In the genomic region with DNA sequence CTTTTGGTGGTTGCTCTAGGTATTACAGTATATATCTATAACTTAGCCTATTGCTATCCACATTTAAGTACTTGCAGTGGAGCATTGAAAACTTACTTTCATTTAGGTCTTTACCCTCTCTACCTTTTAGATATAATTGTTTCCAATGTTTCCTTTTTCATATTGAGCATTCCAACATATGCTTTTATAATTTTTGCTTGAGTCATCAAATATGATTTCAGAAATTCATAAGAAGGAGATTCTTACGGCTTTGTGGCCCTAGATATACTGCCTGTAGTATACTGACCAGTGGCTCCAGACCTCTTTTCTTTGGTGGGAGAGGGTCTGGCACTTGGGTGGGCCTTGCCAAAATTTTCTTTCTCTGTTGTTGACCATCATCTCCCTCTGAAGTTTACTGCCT, we compare ENCODE assay signal across 22 cellular contexts. TPM values are rescaled to one million over a fixed set of nuclear protein-coding genes. Genes with fewer than 3 reads are reported as not detected.
DNase-seq lines count a peak whose midpoint lies in the region; ATAC-seq, FAIRE-seq and TF ChIP-seq lines count a peak whose summit lies in the region.
"Had no signal": no experiment of that assay in that cellular context is flagged by ENCODE, and none has a peak within 500 bp of the region (broad histone marks: within the 10 kb centered on the region; RNA-seq: fewer than 3 reads in every experiment).

No MANE protein-coding gene starts in this region.

- no peaks in the 10 kb centered on the region for H3K79me2 ChIP-seq in HepG2 (ENCODE audit: insufficient read depth, low read length)
- no peaks in the 10 kb centered on the region for H3K79me2 ChIP-seq in K562 (ENCODE audit: control insufficient read depth, insufficient read depth, low read length)

- no TSS peak for BruUV-seq in HepG2 (replicated peaks; lab: Mats Ljungman, UMichigan)
- no TSS peak for BruUV-seq in K562 (replicated peaks; lab: Mats Ljungman, UMichigan)

- H3K9me1 ChIP-seq in K562 (ENCODE audit: control insufficient read depth, insufficient read depth, low read length) = no peaks in the 10 kb centered on the region

- H3K9ac ChIP-seq in HepG2 (ENCODE audit: insufficient read depth, low read depth, low read length) (no peak overlapping the region), K562 (ENCODE audit: insufficient read depth in 1 of 2, low read depth in 2 of 2, low read length in 2 of 2) (no peak overlapping the region)
- H3K9ac ChIP-seq: BLaER1, GM23248 had no signal

- H3K4me1 ChIP-seq in HepG2 (ENCODE audit: insufficient read depth, low read length) (no peaks in the 10 kb centered on the region), right lobe of liver (no peaks in the 10 kb centered on the region), K562 (replicated peaks in 1 of 2; ENCODE audit: control insufficient read depth in 2 of 2, insufficient read depth in 2 of 2, low read length in 2 of 2) (no peaks in the 10 kb centered on the region)
- H3K4me1 ChIP-seq: BLaER1 had no signal

- H3K36me3 ChIP-seq in HepG2 (replicated peaks in 1 of 2; ENCODE audit: control insufficient read depth in 1 of 2, insufficient read depth in 2 of 2, low read length in 2 of 2) = no peaks in the 10 kb centered on the region
- H3K36me3 ChIP-seq in right lobe of liver = peaks cover 0 to 5% (median 3%) of the 10 kb centered on the region in 4 donors
- no peaks in the 10 kb centered on the region for H3K36me3 ChIP-seq in K562 (ENCODE audit: control insufficient read depth, insufficient read depth, low read length)

- H2AFZ ChIP-seq in HepG2 (ENCODE audit: low read length) (no peak overlapping the region), K562 (ENCODE audit: low read depth, low read length) (no peak overlapping the region)
- H2AFZ ChIP-seq: GM23248 had no signal

- TF ChIP-seq POLR2A in HepG2 (IDR thresholded peaks at IDR 0.05; ENCODE audit: insufficient read depth in 1 of 2, low read depth in 2 of 2, low read length in 2 of 2) = no peak
- TF ChIP-seq POLR2A in right lobe of liver (IDR thresholded peaks at IDR 0.05) = no peak
- TF ChIP-seq POLR2A in K562 (conservative IDR thresholded peaks at IDR 0.05) = no peak

- TF ChIP-seq EP300 in HepG2 (IDR thresholded peaks at IDR 0.05; ENCODE audit: low read depth in 2 of 2, low read length in 2 of 2) (no peak), HepG2 (CRISPR knock-in tag; IDR thresholded peaks at IDR 0.05; ENCODE audit: borderline replicate concordance) (no peak), K562 (IDR thresholded peaks at IDR 0.05; ENCODE audit: low read length) (no peak)

- intact Hi-C loops in HepG2 (cut with micrococcal nuclease; ENCODE audit: unreplicated experiment) (no loop called here), right lobe of liver (cut with DNase I) (no loop called here), K562 (cut with micrococcal nuclease) (no loop called here)

- DNase-seq in HepG2 (ENCODE audit: low spot score) = no peak
- no peak for DNase-seq in right lobe of liver
- no peak for DNase-seq in HFFc6
- DNase-seq in K562 (ENCODE audit: extremely low read depth in 1 of 4, low spot score in 3 of 4) = no peak
- DNase-seq in DMS79 treated with DMSO at 0.1 percent for 48 hours (lab: John Stamatoyannopoulos, UW) = no peak
- no peak for DNase-seq in dedifferentiated amniotic fluid mesenchymal stem cell (ENCODE audit: extremely low spot score)
- DNase-seq: CD4-positive, alpha-beta T cell; CD8-positive, alpha-beta memory T cell; DMS 273 treated with DMSO at 0.1 percent for 48 hours; EL; GDM1; GM23248; H7; HCEC 1CT had no signal

- no peak overlapping the region for H3K4me3 Mint-ChIP-seq in HFFc6
- H3K4me3 Mint-ChIP-seq: B cell; CD4-positive, alpha-beta T cell had no signal

- no peak overlapping the region for H3K4me2 ChIP-seq in HepG2 (ENCODE audit: low read depth, low read length)
- H3K4me2 ChIP-seq in K562 (ENCODE audit: insufficient read depth, low read length) = no peak overlapping the region
- H3K4me2 ChIP-seq: BLaER1 had no signal

- H3K27me3 ChIP-seq in HepG2 (ENCODE audit: control insufficient read depth in 1 of 2, insufficient read depth in 2 of 2, low read length in 2 of 2) (no peaks in the 10 kb centered on the region), right lobe of liver (no peaks in the 10 kb centered on the region), K562 (ENCODE audit: control insufficient read depth in 2 of 2, insufficient read depth in 2 of 2, low read length in 2 of 2) (no peaks in the 10 kb centered on the region)
- H3K27me3 ChIP-seq: BLaER1 had no signal

- no peak overlapping the region for H3K4me3 ChIP-seq in HepG2 (replicated peaks in 1 of 3; ENCODE audit: insufficient read depth in 1 of 3, low read depth in 2 of 3, low read length in 3 of 3)
- H3K4me3 ChIP-seq in right lobe of liver = no peak overlapping the region
- no peak overlapping the region for H3K4me3 ChIP-seq in K562
- H3K4me3 ChIP-seq: BLaER1, GM12878, GM23248 had no signal

- H3K27ac ChIP-seq in HepG2 (ENCODE audit: extremely low read length, insufficient read depth, low read length) = no peak overlapping the region
- no peak overlapping the region for H3K27ac ChIP-seq in right lobe of liver
- no peak overlapping the region for H3K27ac ChIP-seq in K562 (ENCODE audit: extremely low read depth, low read depth, low read length)
- H3K27ac ChIP-seq: BLaER1, C4-2B, GM23248 had no signal

- 81% methylated on average over 1 of the region's 1 CpG for WGBS in HepG2 (ENCODE audit: low lambda C conversion rate)
- WGBS in right lobe of liver (ENCODE audit: insufficient coverage, low coverage, low lambda C conversion rate, missing lambda C conversion rate) = 100% methylated on average over 1 of the region's 1 CpG
- WGBS in K562 (ENCODE audit: insufficient coverage, low coverage, missing lambda C conversion rate) = 0% methylated on average over 1 of the region's 1 CpG

- in situ Hi-C loops in HepG2 (cut with HindIII; ENCODE audit: extremely low pct_ligation_motif_present, low pct_unique_long_range_greater_than_20kb) (no loop called here), K562 (cut with MboI) (no loop called here)

- TF ChIP-seq RAD21 in HepG2 (CRISPR knock-in tag; IDR thresholded peaks at IDR 0.05) (no peak), K562 (CRISPR knock-in tag; conservative IDR thresholded peaks at IDR 0.05 in 1 of 2, IDR thresholded peaks at IDR 0.05 in 1 of 2) (no peak)

- no peak overlapping the region for H3K27ac Mint-ChIP-seq in HFFc6
- H3K27ac Mint-ChIP-seq: B cell; CD4-positive, alpha-beta T cell; CD8-positive, alpha-beta memory T cell had no signal

- H3K9me3 Mint-ChIP-seq in HFFc6 = peaks cover 70% of the 10 kb centered on the region

- CTCF ChIA-PET in HepG2 (lab: Yijun Ruan, JAX; ENCODE audit: low intra/inter-chr PET ratio, low total read pairs) = no interaction called here
- CTCF ChIA-PET in K562 (lab: Yijun Ruan, JAX; ENCODE audit: low intra/inter-chr PET ratio) = no interaction called here

- H3K4me1 Mint-ChIP-seq in HFFc6 (ENCODE audit: low read depth) = no peaks in the 10 kb centered on the region
- H3K4me1 Mint-ChIP-seq: B cell; CD8-positive, alpha-beta memory T cell had no signal

- H4K20me1 ChIP-seq in HepG2 (ENCODE audit: insufficient read depth, low read length) (no peaks in the 10 kb centered on the region), K562 (replicated peaks; ENCODE audit: control insufficient read depth, insufficient read depth, low read length) (no peaks in the 10 kb centered on the region)
- H4K20me1 ChIP-seq: BLaER1 had no signal

- peaks cover 92% of the 10 kb centered on the region for H3K9me3 ChIP-seq in HepG2 (ENCODE audit: low read length)
- peaks cover 3 to 36% (median 17%) of the 10 kb centered on the region in 4 donors for H3K9me3 ChIP-seq in right lobe of liver
- no peaks in the 10 kb centered on the region for H3K9me3 ChIP-seq in K562 (replicated peaks; ENCODE audit: control insufficient read depth, insufficient read depth, low read depth, low read length)

- POLR2A ChIA-PET in HepG2 (lab: Yijun Ruan, JAX) (no interaction called here), K562 (lab: Yijun Ruan, JAX) (no interaction called here)

- ATAC-seq in HepG2 = no peak
- ATAC-seq in right lobe of liver = no peak
- ATAC-seq in K562 = no peak
- no peak for ATAC-seq in HG03135 (IDR thresholded peaks at IDR 0.05; ENCODE audit: unreplicated experiment)
- ATAC-seq: GM12878 had no signal

- H3K27me3 Mint-ChIP-seq in HFFc6 (ENCODE audit: insufficient read depth) = no peaks in the 10 kb centered on the region; the same call in 1 of the 2 replicates
- H3K27me3 Mint-ChIP-seq: B cell; CD4-positive, alpha-beta T cell had no signal

- peaks cover 62% of the 10 kb centered on the region for H3K36me3 Mint-ChIP-seq in HFFc6 (ENCODE audit: low read depth)

- no peak for FAIRE-seq in HepG2 (lab: Jason Lieb, UNC)
- FAIRE-seq in K562 (lab: Jason Lieb, UNC) = no peak
- FAIRE-seq: D721Med, GM12878, GM19239, H1 had no signal

- TF ChIP-seq CTCF in HepG2 (CRISPR knock-in tag; IDR thresholded peaks at IDR 0.05) (no peak), right lobe of liver (IDR thresholded peaks at IDR 0.05) (no peak), HFFc6 (IDR thresholded peaks at IDR 0.05) (peak; percentile 2; the same call in 1 of the 2 replicates), K562 (IDR thresholded peaks at IDR 0.05 in 2 of 3, conservative IDR thresholded peaks at IDR 0.05 in 1 of 3; ENCODE audit: insufficient read depth in 2 of 3, low read depth in 1 of 3, low read length in 3 of 3) (no peak)

RNA-seq across cellular contexts. Expression of gene ZNF850, which starts 32.8 kb away (rescaled TPM):
- 6.6 and 11.4 TPM in 2 replicates for total RNA-seq in HepG2 (2016; rRNA removed; fragmentation: Illumina TruSeq; extraction: Trizol)
- total RNA-seq in HepG2 (2016; cell fraction: cytosol; rRNA removed; fragmentation: Illumina TruSeq; extraction: Trizol; ENCODE audit: low read depth) = 0.79 and 1.0 TPM in 2 replicates
- total RNA-seq in HepG2 (2016; cell fraction: insoluble cytoplasmic fraction; rRNA removed; fragmentation: Illumina TruSeq; extraction: Trizol) = 6.5 and 11.8 TPM in 2 replicates
- total RNA-seq in HepG2 (2016; cell fraction: membrane; rRNA removed; fragmentation: Illumina TruSeq; extraction: Trizol) = 2.2 and 3.3 TPM in 2 replicates
- total RNA-seq in HepG2 (2016; cell fraction: nucleus; rRNA removed; fragmentation: Illumina TruSeq; extraction: Trizol) = 4.2 and 4.8 TPM in 2 replicates
- 0.78 and 0.81 TPM in 2 replicates for polyA plus RNA-seq in HepG2 (2011; rRNA removed)
- 0.71 and 1.00 TPM in 2 replicates for polyA plus RNA-seq in HepG2 (2011; cell fraction: cytosol; rRNA removed)
- polyA plus RNA-seq in HepG2 (2011; cell fraction: nucleus; rRNA removed) = 0.55 and 1.7 TPM in 2 replicates
- 0.35 and 0.52 TPM in 2 replicates for polyA plus RNA-seq in HepG2 (2012)
- 0.07 and 0.38 TPM in 2 replicates for polyA plus RNA-seq in HepG2 (2016; cell fraction: cytosol; fragmentation: Illumina TruSeq; extraction: Trizol; ENCODE audit: low read depth)
- polyA plus RNA-seq in HepG2 (2016; cell fraction: insoluble cytoplasmic fraction; fragmentation: Illumina TruSeq; extraction: Trizol; ENCODE audit: low read depth) = 1.7 and 1.8 TPM in 2 replicates
- 0.50 and 0.65 TPM in 2 replicates for polyA plus RNA-seq in HepG2 (2016; cell fraction: membrane; fragmentation: Illumina TruSeq; extraction: Trizol; ENCODE audit: low read depth)
- polyA plus RNA-seq in HepG2 (2016; cell fraction: nucleus; fragmentation: Illumina TruSeq; extraction: Trizol; ENCODE audit: insufficient read depth, low read depth) = 3.2 and 3.3 TPM in 2 replicates
- polyA minus RNA-seq in HepG2 (2011; rRNA and poly(A)+ RNA removed; ENCODE audit: low replicate concordance) = 2.6 TPM in 1 of 2 replicates, not detected in the other
- 1.6 and 2.0 TPM in 2 replicates for polyA minus RNA-seq in HepG2 (2011; cell fraction: cytosol; rRNA and poly(A)+ RNA removed)
- polyA minus RNA-seq in HepG2 (2011; cell fraction: nucleus; rRNA and poly(A)+ RNA removed) = 3.2 and 4.5 TPM in 2 replicates
- total RNA-seq in right lobe of liver = 1 to 10 TPM in 3 of 6 experiments, under 1 TPM in 3; 0.68 to 1.1 (median 0.96) TPM
- total RNA-seq in HFFc6 (2021; fragmentation: NEBNext Ultra II Directional; extraction: Animal tissue kit (Norgen Biotek cat#: 25700)) = 1 to 10 TPM; 1.7 to 2.5 (median 1.9) TPM
- 13.7 and 31.2 TPM in 2 replicates for total RNA-seq in K562 (2011; cell fraction: chromatin; rRNA removed; ENCODE audit: low replicate concordance)
- 16.7 and 20.5 TPM in 2 replicates for total RNA-seq in K562 (2011; cell fraction: nucleolus; rRNA removed)
- 17.1 and 18.5 TPM in 2 replicates for total RNA-seq in K562 (2011; cell fraction: nucleoplasm; rRNA removed)
- 5.3 and 6.6 TPM in 2 replicates for total RNA-seq in K562 (2014; rRNA removed)
- 13.0 and 16.2 TPM in 2 replicates for total RNA-seq in K562 (2014; rRNA removed; fragmentation: Illumina TruSeq; extraction: Trizol)
- total RNA-seq in K562 (2015; rRNA removed; fragmentation: Illumina TruSeq; extraction: Trizol) = 10.1 and 11.2 TPM in 2 replicates
- 8.6 and 10.4 TPM in 2 replicates for total RNA-seq in K562 (2021)
- 5.9 and 6.5 TPM in 2 replicates for polyA plus RNA-seq in K562 (2011; rRNA removed)
- 2.1 and 4.2 TPM in 2 replicates for polyA plus RNA-seq in K562 (2011; cell fraction: cytosol; rRNA removed)
- 3.3 and 5.8 TPM in 2 replicates for polyA plus RNA-seq in K562 (2011; cell fraction: nucleus; rRNA removed)
- polyA plus RNA-seq in K562 (2012) = 2.1 and 2.5 TPM in 2 replicates
- polyA plus RNA-seq in K562 (2014; fragmentation: Illumina TruSeq; extraction: Trizol) = 2.5 and 2.9 TPM in 2 replicates
- polyA plus RNA-seq in K562 (2014; fragmentation: Nextera tagmentation; extraction: Ambion mirVana) = 1 to 10 TPM; 1.2 to 1.8 TPM
- 4.8 and 5.3 TPM in 2 replicates for polyA plus RNA-seq in K562 (2014; rRNA removed)
- 20.6 and 26.8 TPM in 2 replicates for polyA minus RNA-seq in K562 (2011; rRNA and poly(A)+ RNA removed)
- 4.4 and 7.4 TPM in 2 replicates for polyA minus RNA-seq in K562 (2011; cell fraction: cytosol; rRNA and poly(A)+ RNA removed)
- 4.0 and 10.0 TPM in 2 replicates for polyA minus RNA-seq in K562 (2011; cell fraction: nucleus; rRNA and poly(A)+ RNA removed)

RNA-seq across cellular contexts. Expression of gene ZNF790, which starts 32.8 kb away (rescaled TPM):
- total RNA-seq in HepG2 (2016; rRNA removed; fragmentation: Illumina TruSeq; extraction: Trizol) (5.3 and 8.5 TPM in 2 replicates), right lobe of liver (1 to 10 TPM; 3.7 to 6.4 (median 5.5) TPM), K562 (2014; rRNA removed) (0.24 and 1.2 TPM in 2 replicates), K562 (2014; rRNA removed; fragmentation: Illumina TruSeq; extraction: Trizol) (0.87 and 1.6 TPM in 2 replicates), K562 (2015; rRNA removed; fragmentation: Illumina TruSeq; extraction: Trizol) (0.41 and 0.62 TPM in 2 replicates), K562 (2021) (0.38 and 0.49 TPM in 2 replicates)
- total RNA-seq in HepG2 (2016; cell fraction: cytosol; rRNA removed; fragmentation: Illumina TruSeq; extraction: Trizol; ENCODE audit: low read depth) = 0.53 and 1.6 TPM in 2 replicates
- total RNA-seq in HepG2 (2016; cell fraction: insoluble cytoplasmic fraction; rRNA removed; fragmentation: Illumina TruSeq; extraction: Trizol) = 5.9 and 7.8 TPM in 2 replicates
- total RNA-seq in HepG2 (2016; cell fraction: membrane; rRNA removed; fragmentation: Illumina TruSeq; extraction: Trizol) = 2.3 and 2.4 TPM in 2 replicates
- total RNA-seq in HepG2 (2016; cell fraction: nucleus; rRNA removed; fragmentation: Illumina TruSeq; extraction: Trizol) = 4.9 and 8.2 TPM in 2 replicates
- polyA plus RNA-seq in HepG2 (2011; rRNA removed) (1.3 and 1.4 TPM in 2 replicates), K562 (2011; rRNA removed) (0.07 and 0.33 TPM in 2 replicates), K562 (2014; fragmentation: Illumina TruSeq; extraction: Trizol) (0.29 and 0.37 TPM in 2 replicates), K562 (2014; fragmentation: Nextera tagmentation; extraction: Ambion mirVana) (under 1 TPM; 0.46 to 0.53 TPM), K562 (2014; rRNA removed) (0.88 and 1.7 TPM in 2 replicates)
- polyA plus RNA-seq in HepG2 (2011; cell fraction: cytosol; rRNA removed) = 1.1 and 1.6 TPM in 2 replicates
- 1.00 and 1.8 TPM in 2 replicates for polyA plus RNA-seq in HepG2 (2011; cell fraction: nucleus; rRNA removed)
- polyA plus RNA-seq in HepG2 (2012) = 2.2 and 3.4 TPM in 2 replicates
- polyA plus RNA-seq in HepG2 (2016; cell fraction: cytosol; fragmentation: Illumina TruSeq; extraction: Trizol; ENCODE audit: low read depth) = 0.18 and 0.33 TPM in 2 replicates
- 3.4 TPM in 2 replicates for polyA plus RNA-seq in HepG2 (2016; cell fraction: insoluble cytoplasmic fraction; fragmentation: Illumina TruSeq; extraction: Trizol; ENCODE audit: low read depth)
- polyA plus RNA-seq in HepG2 (2016; cell fraction: membrane; fragmentation: Illumina TruSeq; extraction: Trizol; ENCODE audit: low read depth) = 0.36 and 0.84 TPM in 2 replicates
- 3.5 and 4.3 TPM in 2 replicates for polyA plus RNA-seq in HepG2 (2016; cell fraction: nucleus; fragmentation: Illumina TruSeq; extraction: Trizol; ENCODE audit: insufficient read depth, low read depth)
- 1.0 TPM in 1 of 2 replicates, not detected in the other for polyA minus RNA-seq in HepG2 (2011; rRNA and poly(A)+ RNA removed; ENCODE audit: low replicate concordance)
- polyA minus RNA-seq in HepG2 (2011; cell fraction: cytosol; rRNA and poly(A)+ RNA removed) = 1.5 and 2.0 TPM in 2 replicates
- polyA minus RNA-seq in HepG2 (2011; cell fraction: nucleus; rRNA and poly(A)+ RNA removed) = 10.2 and 13.6 TPM in 2 replicates
- 1 to 10 TPM; 2.5 to 3.8 (median 3.0) TPM for total RNA-seq in HFFc6 (2021; fragmentation: NEBNext Ultra II Directional; extraction: Animal tissue kit (Norgen Biotek cat#: 25700))
- total RNA-seq in K562 (2011; cell fraction: chromatin; rRNA removed; ENCODE audit: low replicate concordance) = 0.46 and 1.1 TPM in 2 replicates
- total RNA-seq in K562 (2011; cell fraction: nucleolus; rRNA removed) = 1.1 and 1.8 TPM in 2 replicates
- 1.5 and 1.7 TPM in 2 replicates for total RNA-seq in K562 (2011; cell fraction: nucleoplasm; rRNA removed)
- polyA plus RNA-seq in K562 (2011; cell fraction: cytosol; rRNA removed) = 0.03 and 0.06 TPM in 2 replicates
- 0.03 and 0.24 TPM in 2 replicates for polyA plus RNA-seq in K562 (2011; cell fraction: nucleus; rRNA removed)
- 0.30 and 0.62 TPM in 2 replicates for polyA plus RNA-seq in K562 (2012)
- polyA minus RNA-seq in K562 (2011; rRNA and poly(A)+ RNA removed) = 0.32 and 0.42 TPM in 2 replicates
- polyA minus RNA-seq in K562 (2011; cell fraction: cytosol; rRNA and poly(A)+ RNA removed) = not detected in 2 replicates
- 0.67 and 1.1 TPM in 2 replicates for polyA minus RNA-seq in K562 (2011; cell fraction: nucleus; rRNA and poly(A)+ RNA removed)

RNA-seq across cellular contexts. Expression of gene ZNF345, which starts 45.3 kb away (rescaled TPM):
- 2.9 and 3.0 TPM in 2 replicates for total RNA-seq in HepG2 (2016; rRNA removed; fragmentation: Illumina TruSeq; extraction: Trizol)
- 0.62 and 1.2 TPM in 2 replicates for total RNA-seq in HepG2 (2016; cell fraction: cytosol; rRNA removed; fragmentation: Illumina TruSeq; extraction: Trizol; ENCODE audit: low read depth)
- 3.0 and 3.7 TPM in 2 replicates for total RNA-seq in HepG2 (2016; cell fraction: insoluble cytoplasmic fraction; rRNA removed; fragmentation: Illumina TruSeq; extraction: Trizol)
- 1.2 and 1.3 TPM in 2 replicates for total RNA-seq in HepG2 (2016; cell fraction: membrane; rRNA removed; fragmentation: Illumina TruSeq; extraction: Trizol)
- total RNA-seq in HepG2 (2016; cell fraction: nucleus; rRNA removed; fragmentation: Illumina TruSeq; extraction: Trizol) = 3.0 and 4.5 TPM in 2 replicates
- polyA plus RNA-seq in HepG2 (2011; rRNA removed) = 2.6 TPM in 2 replicates
- 0.86 and 1.6 TPM in 2 replicates for polyA plus RNA-seq in HepG2 (2011; cell fraction: cytosol; rRNA removed)
- polyA plus RNA-seq in HepG2 (2011; cell fraction: nucleus; rRNA removed) = 3.9 and 8.2 TPM in 2 replicates
- polyA plus RNA-seq in HepG2 (2012) = 2.7 and 3.4 TPM in 2 replicates
- polyA plus RNA-seq in HepG2 (2016; cell fraction: cytosol; fragmentation: Illumina TruSeq; extraction: Trizol; ENCODE audit: low read depth) = 0.19 TPM in 1 of 2 replicates, not detected in the other
- polyA plus RNA-seq in HepG2 (2016; cell fraction: insoluble cytoplasmic fraction; fragmentation: Illumina TruSeq; extraction: Trizol; ENCODE audit: low read depth) = 1.9 and 2.2 TPM in 2 replicates
- polyA plus RNA-seq in HepG2 (2016; cell fraction: membrane; fragmentation: Illumina TruSeq; extraction: Trizol; ENCODE audit: low read depth) = 0.68 and 0.76 TPM in 2 replicates
- 5.4 and 5.8 TPM in 2 replicates for polyA plus RNA-seq in HepG2 (2016; cell fraction: nucleus; fragmentation: Illumina TruSeq; extraction: Trizol; ENCODE audit: insufficient read depth, low read depth)
- polyA minus RNA-seq in HepG2 (2011; rRNA and poly(A)+ RNA removed; ENCODE audit: low replicate concordance) = 1.2 TPM in 1 of 2 replicates, not detected in the other
- polyA minus RNA-seq in HepG2 (2011; cell fraction: cytosol; rRNA and poly(A)+ RNA removed) = 1.8 and 1.9 TPM in 2 replicates
- 3.7 and 5.8 TPM in 2 replicates for polyA minus RNA-seq in HepG2 (2011; cell fraction: nucleus; rRNA and poly(A)+ RNA removed)
- total RNA-seq in right lobe of liver = 1 to 10 TPM in 4 of 6 experiments, under 1 TPM in 2; 0.56 to 2.4 (median 1.5) TPM
- 1 to 10 TPM; 1.3 to 2.5 (median 1.8) TPM for total RNA-seq in HFFc6 (2021; fragmentation: NEBNext Ultra II Directional; extraction: Animal tissue kit (Norgen Biotek cat#: 25700))
- 1.2 and 3.3 TPM in 2 replicates for total RNA-seq in K562 (2011; cell fraction: chromatin; rRNA removed; ENCODE audit: low replicate concordance)
- 0.92 and 1.3 TPM in 2 replicates for total RNA-seq in K562 (2011; cell fraction: nucleolus; rRNA removed)
- 2.1 and 3.4 TPM in 2 replicates for total RNA-seq in K562 (2011; cell fraction: nucleoplasm; rRNA removed)
- 0.64 and 0.65 TPM in 2 replicates for total RNA-seq in K562 (2014; rRNA removed)
- total RNA-seq in K562 (2014; rRNA removed; fragmentation: Illumina TruSeq; extraction: Trizol) = 0.65 and 1.2 TPM in 2 replicates
- 0.54 and 0.57 TPM in 2 replicates for total RNA-seq in K562 (2015; rRNA removed; fragmentation: Illumina TruSeq; extraction: Trizol)
- total RNA-seq in K562 (2021) = 1.4 and 1.6 TPM in 2 replicates
- polyA plus RNA-seq in K562 (2011; rRNA removed) = 0.47 and 1.3 TPM in 2 replicates
- 0.22 and 0.33 TPM in 2 replicates for polyA plus RNA-seq in K562 (2011; cell fraction: cytosol; rRNA removed)
- 0.38 and 1.2 TPM in 2 replicates for polyA plus RNA-seq in K562 (2011; cell fraction: nucleus; rRNA removed)
- polyA plus RNA-seq in K562 (2012) = 0.31 and 1.1 TPM in 2 replicates
- polyA plus RNA-seq in K562 (2014; fragmentation: Illumina TruSeq; extraction: Trizol) = 0.42 and 0.51 TPM in 2 replicates
- polyA plus RNA-seq in K562 (2014; fragmentation: Nextera tagmentation; extraction: Ambion mirVana) = under 1 TPM; 0.38 to 0.84 TPM
- 0.31 and 1.1 TPM in 2 replicates for polyA plus RNA-seq in K562 (2014; rRNA removed)
- 0.39 and 0.88 TPM in 2 replicates for polyA minus RNA-seq in K562 (2011; rRNA and poly(A)+ RNA removed)
- polyA minus RNA-seq in K562 (2011; cell fraction: cytosol; rRNA and poly(A)+ RNA removed) = not detected in 2 replicates
- 0.11 and 0.54 TPM in 2 replicates for polyA minus RNA-seq in K562 (2011; cell fraction: nucleus; rRNA and poly(A)+ RNA removed)

Comparison
In these comparisons a context has a peak if more than half of its experiments do, and no peak if none do; other contexts are left out.
1. Of the 241 proteins assayed by ChIP-seq in both HepG2 and K562: peak only in HepG2: none; only in K562: none; in both: MAFF and MAFK; in neither: 239.